ENCODE assay signal across 8 cellular contexts in genomic region chr9:127968046-127968445, GRCh38. TPM values are rescaled to one million over a fixed set of nuclear protein-coding genes. Genes with fewer than 3 reads are reported as not detected.
DNase-seq lines count a peak whose midpoint lies in the region; ATAC-seq, FAIRE-seq and TF ChIP-seq lines count a peak whose summit lies in the region.

No MANE protein-coding gene starts in this region.

- peaks cover 29 to 39% of the 10 kb centered on the region in 2 donors for H3K4me1 Mint-ChIP-seq in natural killer cell treated with Interleukin-12 subunit alpha and Interleukin-12 subunit beta and Interleukin-15 and Interleukin-18, amount 100 ng/mL, for 72 hours (ENCODE audit: low read depth in 2 of 2)
- H3K4me1 Mint-ChIP-seq in natural killer cell, result peaks cover 19 to 36% of the 10 kb centered on the region in 2 donors
- peaks cover 89% of the 10 kb centered on the region for H3K4me1 Mint-ChIP-seq in activated naive CD8-positive, alpha-beta T cell treated with anti-CD3 and anti-CD28 coated beads, Interleukin-2, amount 10 ng/mL, durations not matched to agents 7 days and 5 days

- no peak for TF ChIP-seq CTCF in natural killer cell (IDR thresholded peaks at IDR 0.05)

- POLR2A ChIA-PET in activated naive CD8-positive, alpha-beta T cell treated with anti-CD3 and anti-CD28 coated beads, Interleukin-2, amount 10 ng/mL, durations not matched to agents 7 days and 5 days (lab: Charles Lee), result interaction anchor here (0.6 to 18.2 kb wide), 5 partner anchors 11 to 145 kb away, joined by 3 to 389 read pairs (median 3); no protein-coding TSS in a partner anchor

- peak overlapping the region; percentile 49 to 50 for H3K27ac Mint-ChIP-seq in natural killer cell treated with Interleukin-12 subunit alpha and Interleukin-12 subunit beta and Interleukin-15 and Interleukin-18, amount 100 ng/mL, for 72 hours
- no peak overlapping the region for H3K27ac Mint-ChIP-seq in natural killer cell
- H3K27ac Mint-ChIP-seq in activated naive CD8-positive, alpha-beta T cell treated with anti-CD3 and anti-CD28 coated beads, Interleukin-2, amount 10 ng/mL, durations not matched to agents 7 days and 5 days, result peak overlapping the region; percentile 100

- ATAC-seq in natural killer cell treated with Interleukin-12 subunit alpha and Interleukin-12 subunit beta and Interleukin-15 and Interleukin-18, amount 100 ng/mL, for 72 hours, result no peak
- no peak for ATAC-seq in natural killer cell
- ATAC-seq in activated naive CD8-positive, alpha-beta T cell treated with anti-CD3 and anti-CD28 coated beads, Interleukin-2, amount 10 ng/mL, durations not matched to agents 7 days and 5 days (ENCODE audit: low read depth), result no peak

- no peaks in the 10 kb centered on the region for H3K36me3 Mint-ChIP-seq in natural killer cell treated with Interleukin-12 subunit alpha and Interleukin-12 subunit beta and Interleukin-15 and Interleukin-18, amount 100 ng/mL, for 72 hours
- no peaks in the 10 kb centered on the region for H3K36me3 Mint-ChIP-seq in natural killer cell
- H3K36me3 Mint-ChIP-seq in activated naive CD8-positive, alpha-beta T cell treated with anti-CD3 and anti-CD28 coated beads, Interleukin-2, amount 10 ng/mL, durations not matched to agents 7 days and 5 days, result peaks cover 25% of the 10 kb centered on the region

- H3K27me3 Mint-ChIP-seq in natural killer cell treated with Interleukin-12 subunit alpha and Interleukin-12 subunit beta and Interleukin-15 and Interleukin-18, amount 100 ng/mL, for 72 hours, result no peaks in the 10 kb centered on the region
- no peaks in the 10 kb centered on the region for H3K27me3 Mint-ChIP-seq in natural killer cell (ENCODE audit: low read depth in 2 of 2)
- no peaks in the 10 kb centered on the region for H3K27me3 Mint-ChIP-seq in activated naive CD8-positive, alpha-beta T cell treated with anti-CD3 and anti-CD28 coated beads, Interleukin-2, amount 10 ng/mL, durations not matched to agents 7 days and 5 days

- no peak for FAIRE-seq in urothelium cell line (lab: Jason Lieb, UNC)
- FAIRE-seq in GM19239 (lab: Jason Lieb, UNC), result no peak

- H3K4me3 Mint-ChIP-seq in natural killer cell treated with Interleukin-12 subunit alpha and Interleukin-12 subunit beta and Interleukin-15 and Interleukin-18, amount 100 ng/mL, for 72 hours, result no peak overlapping the region
- H3K4me3 Mint-ChIP-seq in natural killer cell, result no peak overlapping the region
- peak overlapping the region; percentile 92 for H3K4me3 Mint-ChIP-seq in activated naive CD8-positive, alpha-beta T cell treated with anti-CD3 and anti-CD28 coated beads, Interleukin-2, amount 10 ng/mL, durations not matched to agents 7 days and 5 days

- DNase-seq in natural killer cell treated with Interleukin-12 subunit alpha and Interleukin-12 subunit beta and Interleukin-15 and Interleukin-18, amount 100 ng/mL, for 72 hours (ENCODE audit: low spot score), result no peak
- no peak for DNase-seq in natural killer cell
- peak; percentile 33 for DNase-seq in activated naive CD8-positive, alpha-beta T cell treated with anti-CD3 and anti-CD28 coated beads, Interleukin-2, amount 10 ng/mL, durations not matched to agents 7 days and 5 days
- DNase-seq in medulla oblongata (ENCODE audit: extremely low spot score), result peak; percentile 5
- peak; percentile 84 for DNase-seq in urothelium cell line (ENCODE audit: low spot score)
- no peak for DNase-seq in GM19239 (ENCODE audit: insufficient read length, low spot score)
- no peak for DNase-seq in NCI-H2227 treated with DMSO at 0.1 percent for 48 hours (lab: John Stamatoyannopoulos, UW)
- DNase-seq in iPS-NIHi11 (ENCODE audit: low spot score), result no peak

- intact Hi-C loops in natural killer cell (cut with micrococcal nuclease), result no loop called here

- H3K9me3 Mint-ChIP-seq in natural killer cell treated with Interleukin-12 subunit alpha and Interleukin-12 subunit beta and Interleukin-15 and Interleukin-18, amount 100 ng/mL, for 72 hours, result no peaks in the 10 kb centered on the region
- no peaks in the 10 kb centered on the region for H3K9me3 Mint-ChIP-seq in natural killer cell
- no peaks in the 10 kb centered on the region for H3K9me3 Mint-ChIP-seq in activated naive CD8-positive, alpha-beta T cell treated with anti-CD3 and anti-CD28 coated beads, Interleukin-2, amount 10 ng/mL, durations not matched to agents 7 days and 5 days

RNA-seq across cellular contexts. Expression of gene EEIG1, which starts 12.7 kb away (rescaled TPM):
- 10 to 100 TPM in 1 of 2 donors, 1 to 10 TPM in 1; 8.2 to 16.4 TPM for total RNA-seq in natural killer cell treated with Interleukin-12 subunit alpha and Interleukin-12 subunit beta and Interleukin-15 and Interleukin-18, amount 100 ng/mL, for 72 hours
- 10 to 100 TPM; 10.3 to 36.0 (median 28.2) TPM for total RNA-seq in natural killer cell
- 100 to 1,000 TPM; 329 to 366 TPM for total RNA-seq in activated naive CD8-positive, alpha-beta T cell treated with anti-CD3 and anti-CD28 coated beads, Interleukin-2, amount 10 ng/mL, durations not matched to agents 7 days and 5 days

RNA-seq across cellular contexts. Expression of gene DPM2, which starts 30.4 kb away (rescaled TPM):
- total RNA-seq in natural killer cell treated with Interleukin-12 subunit alpha and Interleukin-12 subunit beta and Interleukin-15 and Interleukin-18, amount 100 ng/mL, for 72 hours, result 10 to 100 TPM; 47.9 to 74.4 TPM
- 10 to 100 TPM; 22.9 to 31.4 (median 24.1) TPM for total RNA-seq in natural killer cell
- total RNA-seq in activated naive CD8-positive, alpha-beta T cell treated with anti-CD3 and anti-CD28 coated beads, Interleukin-2, amount 10 ng/mL, durations not matched to agents 7 days and 5 days, result 10 to 100 TPM; 49.2 to 54.2 TPM

RNA-seq across cellular contexts. Expression of gene PIP5KL1, which starts 37.5 kb away (rescaled TPM):
- 1 to 10 TPM; 2.7 to 3.7 TPM for total RNA-seq in natural killer cell treated with Interleukin-12 subunit alpha and Interleukin-12 subunit beta and Interleukin-15 and Interleukin-18, amount 100 ng/mL, for 72 hours
- 1 to 10 TPM in 1 of 3 donors, under 1 TPM in 2; 0.52 to 1.4 (median 0.97) TPM for total RNA-seq in natural killer cell
- total RNA-seq in activated naive CD8-positive, alpha-beta T cell treated with anti-CD3 and anti-CD28 coated beads, Interleukin-2, amount 10 ng/mL, durations not matched to agents 7 days and 5 days, result 1 to 10 TPM; 1.5 to 1.9 TPM

RNA-seq across cellular contexts. Expression of gene ST6GALNAC4, which starts 51.2 kb away (rescaled TPM):
- total RNA-seq in natural killer cell treated with Interleukin-12 subunit alpha and Interleukin-12 subunit beta and Interleukin-15 and Interleukin-18, amount 100 ng/mL, for 72 hours, result 10 to 100 TPM; 17.5 to 44.5 TPM
- total RNA-seq in natural killer cell, result 10 to 100 TPM; 18.8 to 33.0 (median 20.4) TPM
- 10 to 100 TPM; 51.1 to 59.5 TPM for total RNA-seq in activated naive CD8-positive, alpha-beta T cell treated with anti-CD3 and anti-CD28 coated beads, Interleukin-2, amount 10 ng/mL, durations not matched to agents 7 days and 5 days

Comparison
In these comparisons a context has a peak if more than half of its experiments do, and no peak if none do; other contexts are left out.
1. H3K27ac Mint-ChIP-seq: peak in natural killer cell treated with Interleukin-12 subunit alpha and Interleukin-12 subunit beta and Interleukin-15 and Interleukin-18, amount 100 ng/mL, for 72 hours (2 of 2) and activated naive CD8-positive, alpha-beta T cell treated with anti-CD3 and anti-CD28 coated beads, Interleukin-2, amount 10 ng/mL, durations not matched to agents 7 days and 5 days (single experiment); none in natural killer cell (0 of 2).
2. DNase-seq: peak in activated naive CD8-positive, alpha-beta T cell treated with anti-CD3 and anti-CD28 coated beads, Interleukin-2, amount 10 ng/mL, durations not matched to agents 7 days and 5 days (single experiment), medulla oblongata (single experiment) and urothelium cell line (single experiment); none in natural killer cell treated with Interleukin-12 subunit alpha and Interleukin-12 subunit beta and Interleukin-15 and Interleukin-18, amount 100 ng/mL, for 72 hours (single experiment), natural killer cell (single experiment), GM19239 (single experiment), NCI-H2227 treated with DMSO at 0.1 percent for 48 hours (single experiment) and iPS-NIHi11 (single experiment).
3. RNA of gene EEIG1, which starts 12.7 kb away (total RNA-seq): 329 to 366 TPM in activated naive CD8-positive, alpha-beta T cell treated with anti-CD3 and anti-CD28 coated beads, Interleukin-2, amount 10 ng/mL, durations not matched to agents 7 days and 5 days; 10.3 to 36.0 TPM in natural killer cell and 8.2 to 16.4 TPM in natural killer cell treated with Interleukin-12 subunit alpha and Interleukin-12 subunit beta and Interleukin-15 and Interleukin-18, amount 100 ng/mL, for 72 hours; every median in the first group is over 4 times any median in the second.